10 cellular contexts compared by ENCODE assay signal in genomic region chr11:130737866-130738431, GRCh38.
DNase-seq lines count a peak whose midpoint lies in the region; ATAC-seq and TF ChIP-seq lines count a peak whose summit lies in the region.
"Had no signal": no experiment of that assay in that cellular context is flagged by ENCODE, and none has a peak within 500 bp of the region (broad histone marks: within the 10 kb centered on the region; RNA-seq: fewer than 3 reads in every experiment).

No MANE protein-coding gene starts in this region.

- TF ChIP-seq CTCF in psoas muscle (IDR thresholded peaks at IDR 0.05) = no peak

- in situ Hi-C loops in Caki2 (cut with HindIII; ENCODE audit: low pct_unique_long_range_greater_than_20kb, low sequenced_read_pairs) = no loop called here

- WGBS in psoas muscle, 3 donors = 13 to 25% (median 15%) methylated on average over 12 of the region's 12 CpGs

- ATAC-seq in Right ventricle myocardium superior (ENCODE audit: poor library complexity) = peak; percentile 97
- ATAC-seq in psoas muscle = peak; percentile 30 to 75 (median 58)
- no peak for ATAC-seq in HG03108 (IDR thresholded peaks at IDR 0.05; ENCODE audit: unreplicated experiment)
- ATAC-seq in HG02759 (IDR thresholded peaks at IDR 0.05; ENCODE audit: unreplicated experiment) = no peak
- no peak for ATAC-seq in activated naive CD4-positive, alpha-beta T cell treated with anti-CD3 and anti-CD28 coated beads, Interleukin-2, amount 50 U/mL, for 72 hours

- peaks cover 7 to 8% of the 10 kb centered on the region in 2 donors for H3K36me3 Mint-ChIP-seq in activated naive CD4-positive, alpha-beta T cell treated with anti-CD3 and anti-CD28 coated beads, Interleukin-2, amount 50 U/mL, for 72 hours

- H3K9me3 ChIP-seq in SJCRH30 (replicated peaks) = peaks cover 14% of the 10 kb centered on the region
- peaks cover 22% of the 10 kb centered on the region for H3K9me3 ChIP-seq in psoas muscle

- H3K9me3 Mint-ChIP-seq in activated naive CD4-positive, alpha-beta T cell treated with anti-CD3 and anti-CD28 coated beads, Interleukin-2, amount 50 U/mL, for 72 hours = peaks cover 23 to 29% of the 10 kb centered on the region in 2 donors

- H3K4me3 ChIP-seq in SJCRH30 = peak overlapping the region; percentile 58
- H3K4me3 ChIP-seq in psoas muscle = no peak overlapping the region

- H3K36me3 ChIP-seq in SJCRH30 (0 out of 2 replicates have a peak, but pooled peaks cover 2% of the 10 kb centered on the region), psoas muscle (ENCODE audit: insufficient read depth in 1 of 2, low read depth in 1 of 2) (no peaks in the 10 kb centered on the region)

- intact Hi-C loops in Right ventricle myocardium superior (cut with DNase I) = loop anchor here (10.0 kb wide), 1 partner anchor 293 kb away; the partner anchor contains the start of gene ADAMTS15
- intact Hi-C loops in psoas muscle (cut with DNase I) = no loop called here

- H3K27me3 ChIP-seq in SJCRH30 (no peaks in the 10 kb centered on the region), psoas muscle (ENCODE audit: insufficient read depth in 3 of 3, low read length in 2 of 3) (no peaks in the 10 kb centered on the region)

- H3K4me1 ChIP-seq in SJCRH30 = peaks cover 12% of the 10 kb centered on the region
- no peaks in the 10 kb centered on the region for H3K4me1 ChIP-seq in psoas muscle

- H3K27ac ChIP-seq in SJCRH30 = peak overlapping the region; percentile 96
- H3K27ac ChIP-seq in psoas muscle = no peak overlapping the region
- H3K27ac ChIP-seq: VCaP had no signal

- no peak overlapping the region for H3K27ac Mint-ChIP-seq in activated naive CD4-positive, alpha-beta T cell treated with anti-CD3 and anti-CD28 coated beads, Interleukin-2, amount 50 U/mL, for 72 hours

- peak; percentile 79 for DNase-seq in Caki2 (ENCODE audit: low read depth)
- peak; percentile 79 to 82 for DNase-seq in SJCRH30
- DNase-seq in Right ventricle myocardium superior = peak; percentile 82
- peak; percentile 44 to 65 for DNase-seq in psoas muscle
- no peak for DNase-seq in DMS153 treated with DMSO at 0.1 percent for 48 hours (lab: John Stamatoyannopoulos, UW; ENCODE audit: unreplicated experiment)
- DNase-seq in activated naive CD4-positive, alpha-beta T cell treated with anti-CD3 and anti-CD28 coated beads, Interleukin-2, amount 50 U/mL, for 72 hours (ENCODE audit: low spot score in 2 of 2) = no peak
- DNase-seq: caudate nucleus had no signal

Comparison
In these comparisons a context has a peak if more than half of its experiments do, and no peak if none do; other contexts are left out.
1. DNase-seq: peak in Caki2 (single experiment), SJCRH30 (2 of 2), Right ventricle myocardium superior (single experiment) and psoas muscle (2 of 2); none in DMS153 treated with DMSO at 0.1 percent for 48 hours (single experiment) and activated naive CD4-positive, alpha-beta T cell treated with anti-CD3 and anti-CD28 coated beads, Interleukin-2, amount 50 U/mL, for 72 hours (0 of 2).
2. ATAC-seq: peak in Right ventricle myocardium superior (single experiment) and psoas muscle (4 of 4); none in HG03108 (single experiment), HG02759 (single experiment) and activated naive CD4-positive, alpha-beta T cell treated with anti-CD3 and anti-CD28 coated beads, Interleukin-2, amount 50 U/mL, for 72 hours (0 of 2).